In genomic region chr19:48660854-48661731, GRCh38 we compare ENCODE assay signal across 9 cellular contexts. TPM values are rescaled to one million over a fixed set of nuclear protein-coding genes. Genes with fewer than 3 reads are reported as not detected.
DNase-seq lines count a peak whose midpoint lies in the region; ATAC-seq and TF ChIP-seq lines count a peak whose summit lies in the region.
"Had no signal": no experiment of that assay in that cellular context is flagged by ENCODE, and none has a peak within 500 bp of the region (broad histone marks: within the 10 kb centered on the region; RNA-seq: fewer than 3 reads in every experiment).

No MANE protein-coding gene starts in this region.

- ATAC-seq in GM19395 (IDR thresholded peaks at IDR 0.05; ENCODE audit: unreplicated experiment) (peak; percentile 84), HG03565 (IDR thresholded peaks at IDR 0.05; ENCODE audit: unreplicated experiment) (peak; percentile 70)

- peak overlapping the region; percentile 91 for H3K27ac Mint-ChIP-seq in activated T-helper 1 cell treated with anti-CD3 and anti-CD28 coated beads, Interleukin-12 subunit alpha, Interleukin-12 subunit beta, Interleukin-2, Interleukin-4 antibody, amounts not matched to agents 30 ng/mL and 10 ng/mL and 1 ng/mL, durations not matched to agents 14 hours and 24 hours and 36 hours

- no peak for TF ChIP-seq CTCF in fibroblast of pulmonary artery (IDR thresholded peaks at IDR 0.05; ENCODE audit: low read length, missing control alignments)

- H3K9me3 Mint-ChIP-seq in activated T-helper 1 cell treated with anti-CD3 and anti-CD28 coated beads, Interleukin-12 subunit alpha, Interleukin-12 subunit beta, Interleukin-2, Interleukin-4 antibody, amounts not matched to agents 30 ng/mL and 10 ng/mL and 1 ng/mL, durations not matched to agents 14 hours and 24 hours and 36 hours = no peaks in the 10 kb centered on the region

- H3K4me1 Mint-ChIP-seq in activated T-helper 1 cell treated with anti-CD3 and anti-CD28 coated beads, Interleukin-12 subunit alpha, Interleukin-12 subunit beta, Interleukin-2, Interleukin-4 antibody, amounts not matched to agents 30 ng/mL and 10 ng/mL and 1 ng/mL, durations not matched to agents 14 hours and 24 hours and 36 hours (ENCODE audit: low read depth) = peaks cover 9% of the 10 kb centered on the region

- peaks cover 5% of the 10 kb centered on the region for H3K27me3 Mint-ChIP-seq in activated T-helper 1 cell treated with anti-CD3 and anti-CD28 coated beads, Interleukin-12 subunit alpha, Interleukin-12 subunit beta, Interleukin-2, Interleukin-4 antibody, amounts not matched to agents 30 ng/mL and 10 ng/mL and 1 ng/mL, durations not matched to agents 14 hours and 24 hours and 36 hours (ENCODE audit: insufficient read depth)

- intact Hi-C loops in activated T-helper 1 cell treated with anti-CD3 and anti-CD28 coated beads, Interleukin-12 subunit alpha, Interleukin-12 subunit beta, Interleukin-2, Interleukin-4 antibody, amounts not matched to agents 30 ng/mL and 10 ng/mL and 1 ng/mL, durations not matched to agents 14 hours and 24 hours and 36 hours (cut with micrococcal nuclease) = loop anchor here (1.0 to 2.0 kb wide), 4 partner anchors 14 to 53 kb away; partner anchors contain the start of gene CA11

- no peak overlapping the region for H3K4me3 ChIP-seq in fibroblast of pulmonary artery (replicated peaks; ENCODE audit: low read depth, low read length)

- DNase-seq in CD1c-positive myeloid dendritic cell (ENCODE audit: extremely low spot score) = peak; percentile 97
- peak; percentile 93 for DNase-seq in RPMI7951 (ENCODE audit: low read depth)
- DNase-seq in activated T-helper 1 cell treated with anti-CD3 and anti-CD28 coated beads, Interleukin-12 subunit alpha, Interleukin-12 subunit beta, Interleukin-2, Interleukin-4 antibody, amounts not matched to agents 30 ng/mL and 10 ng/mL and 1 ng/mL, durations not matched to agents 14 hours and 24 hours and 36 hours (ENCODE audit: low spot score) = peak; percentile 77
- peak; percentile 92 for DNase-seq in fibroblast of pulmonary artery (ENCODE audit: low read depth)
- DNase-seq in nucleus accumbens (lab: John Stamatoyannopoulos, UW) = peak in 50 of 56 donors; percentile 10 to 93 (median 60)

- H3K36me3 Mint-ChIP-seq in activated T-helper 1 cell treated with anti-CD3 and anti-CD28 coated beads, Interleukin-12 subunit alpha, Interleukin-12 subunit beta, Interleukin-2, Interleukin-4 antibody, amounts not matched to agents 30 ng/mL and 10 ng/mL and 1 ng/mL, durations not matched to agents 14 hours and 24 hours and 36 hours (ENCODE audit: low read depth) = no peaks in the 10 kb centered on the region

- H3K4me3 Mint-ChIP-seq in activated T-helper 1 cell treated with anti-CD3 and anti-CD28 coated beads, Interleukin-12 subunit alpha, Interleukin-12 subunit beta, Interleukin-2, Interleukin-4 antibody, amounts not matched to agents 30 ng/mL and 10 ng/mL and 1 ng/mL, durations not matched to agents 14 hours and 24 hours and 36 hours = peak overlapping the region; percentile 54

- peak overlapping the region; percentile 46 for H3K27ac ChIP-seq in temporal lobe (ENCODE audit: low read depth, low read length)

RNA-seq across cellular contexts. Expression of gene NTN5, which starts 11.7 kb away (rescaled TPM):
- 0.39 TPM in 1 of 2 replicates, not detected in the other for total RNA-seq in RPMI7951 (2014; rRNA removed; shearing (Covaris generic))
- 0.44 and 0.54 TPM in 2 replicates for total RNA-seq in activated T-helper 1 cell treated with anti-CD3 and anti-CD28 coated beads, Interleukin-12 subunit alpha, Interleukin-12 subunit beta, Interleukin-2, Interleukin-4 antibody, amounts not matched to agents 30 ng/mL and 10 ng/mL and 1 ng/mL, durations not matched to agents 14 hours and 24 hours and 36 hours
- not detected for total RNA-seq in temporal lobe

RNA-seq across cellular contexts. Expression of gene CA11, which starts 15.1 kb away (rescaled TPM):
- 2.1 and 3.8 TPM in 2 replicates for total RNA-seq in RPMI7951 (2014; rRNA removed; shearing (Covaris generic))
- total RNA-seq in activated T-helper 1 cell treated with anti-CD3 and anti-CD28 coated beads, Interleukin-12 subunit alpha, Interleukin-12 subunit beta, Interleukin-2, Interleukin-4 antibody, amounts not matched to agents 30 ng/mL and 10 ng/mL and 1 ng/mL, durations not matched to agents 14 hours and 24 hours and 36 hours = 13.0 and 13.9 TPM in 2 replicates
- total RNA-seq in temporal lobe = 5.2 TPM

RNA-seq across cellular contexts. Expression of gene DBP, which starts 23.9 kb away (rescaled TPM):
- 16.6 and 17.2 TPM in 2 replicates for total RNA-seq in RPMI7951 (2014; rRNA removed; shearing (Covaris generic))
- total RNA-seq in activated T-helper 1 cell treated with anti-CD3 and anti-CD28 coated beads, Interleukin-12 subunit alpha, Interleukin-12 subunit beta, Interleukin-2, Interleukin-4 antibody, amounts not matched to agents 30 ng/mL and 10 ng/mL and 1 ng/mL, durations not matched to agents 14 hours and 24 hours and 36 hours = 8.5 and 9.1 TPM in 2 replicates
- 3.0 TPM for total RNA-seq in temporal lobe

RNA-seq across cellular contexts. Expression of gene FUT2, which starts 34.7 kb away (rescaled TPM):
- not detected in 2 replicates for total RNA-seq in RPMI7951 (2014; rRNA removed; shearing (Covaris generic))
- not detected in 2 replicates for total RNA-seq in activated T-helper 1 cell treated with anti-CD3 and anti-CD28 coated beads, Interleukin-12 subunit alpha, Interleukin-12 subunit beta, Interleukin-2, Interleukin-4 antibody, amounts not matched to agents 30 ng/mL and 10 ng/mL and 1 ng/mL, durations not matched to agents 14 hours and 24 hours and 36 hours
- total RNA-seq in temporal lobe = under 0.01 TPM
- total RNA-seq: T-helper 1 cell treated with Interleukin-12 subunit alpha and Interleukin-12 subunit beta and Interleukin-4 antibody, amounts not matched to agents 30 ng/mL and 1 ng/mL, for 36 hours had no signal

RNA-seq across cellular contexts. Expression of gene SPHK2, which starts 41.8 kb away (rescaled TPM):
- total RNA-seq in RPMI7951 (2014; rRNA removed; shearing (Covaris generic)) = 4.7 and 7.7 TPM in 2 replicates
- total RNA-seq in activated T-helper 1 cell treated with anti-CD3 and anti-CD28 coated beads, Interleukin-12 subunit alpha, Interleukin-12 subunit beta, Interleukin-2, Interleukin-4 antibody, amounts not matched to agents 30 ng/mL and 10 ng/mL and 1 ng/mL, durations not matched to agents 14 hours and 24 hours and 36 hours = 40.8 and 44.1 TPM in 2 replicates
- total RNA-seq in temporal lobe = 9.6 TPM
